8 cellular contexts compared by ENCODE assay signal in the genomic region with DNA sequence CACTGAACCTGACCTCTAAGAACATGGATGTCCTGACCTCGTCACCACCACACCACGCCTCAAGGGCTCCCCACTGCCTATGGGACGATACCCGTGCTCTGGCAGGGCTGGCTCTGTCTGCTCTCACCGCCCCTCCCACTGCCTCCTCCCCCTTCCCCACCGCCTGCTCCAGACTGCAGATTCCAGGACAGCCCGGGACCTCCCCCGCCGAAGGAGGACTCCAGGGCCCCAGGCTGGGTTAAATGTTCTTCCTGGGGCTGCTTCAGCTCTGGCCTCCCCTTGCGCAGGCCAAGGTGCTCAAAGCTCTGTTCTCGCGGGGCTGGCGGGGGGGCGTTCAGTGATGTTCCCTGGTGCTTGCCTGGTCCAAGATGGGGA. TPM values are rescaled to one million over a fixed set of nuclear protein-coding genes. Genes with fewer than 3 reads are reported as not detected.
DNase-seq lines count a peak whose midpoint lies in the region; FAIRE-seq and TF ChIP-seq lines count a peak whose summit lies in the region.

No MANE protein-coding gene starts in this region.

- no peak overlapping the region for H3K27ac ChIP-seq in OCI-LY1 (ENCODE audit: low read depth, low read length, poor library complexity, severe bottlenecking)
- no peak overlapping the region for H3K27ac ChIP-seq in coronary artery
- H3K27ac ChIP-seq in tibial nerve = peak overlapping the region in 1 of 4 donors; percentile 80
- no peak overlapping the region for H3K27ac ChIP-seq in small intestine (ENCODE audit: low read depth in 1 of 2, low read length in 1 of 2)

- peak; percentile 70 for DNase-seq in activated CD8-positive, alpha-beta memory T cell treated with anti-CD3 and anti-CD28 coated beads, Interleukin-2, amount 50 U/mL, for 48 hours
- no peak for DNase-seq in activated CD8-positive, alpha-beta memory T cell treated with anti-CD3 and anti-CD28 coated beads, Interleukin-2, amount 50 U/mL, for 4 hours
- no peak for DNase-seq in coronary artery (ENCODE audit: low spot score)
- no peak for DNase-seq in tibial nerve (ENCODE audit: low spot score in 2 of 2)
- no peak for DNase-seq in small intestine
- no peak for DNase-seq in T-helper 9 cell

- FAIRE-seq in small intestine (lab: Jason Lieb, UNC) = no peak

- H3K79me2 ChIP-seq in OCI-LY1 (ENCODE audit: insufficient read depth, low read length) = no peaks in the 10 kb centered on the region

- H3F3A ChIP-seq in OCI-LY1 (ENCODE audit: insufficient read depth, low read length) = no peaks in the 10 kb centered on the region

- H2AFZ ChIP-seq in OCI-LY1 (ENCODE audit: low read length) = no peak overlapping the region

- H3K9ac ChIP-seq in OCI-LY1 (ENCODE audit: low read length) (peak overlapping the region; percentile 32; the same call in 1 of the 2 replicates), mucosa of stomach (ENCODE audit: low read length) (peak overlapping the region; percentile 62)

- H3K4me3 ChIP-seq in OCI-LY1 (ENCODE audit: low read depth, low read length, poor library complexity, severe bottlenecking) (peak overlapping the region; percentile 45), coronary artery (peak overlapping the region; percentile 67), mucosa of stomach (ENCODE audit: low read length) (no peak overlapping the region), tibial nerve (peak overlapping the region in 2 of 4 donors; percentile 40 to 43), small intestine (ENCODE audit: low read depth in 1 of 2, low read length in 2 of 2) (no peak overlapping the region)

- 1% methylated on average over 13 to 14 of the region's 14 CpGs for WGBS in tibial nerve, 2 donors
- WGBS in small intestine, 3 donors = 3 to 4% (median 4%) methylated on average over 13 to 14 of the region's 14 CpGs

- peak overlapping the region; percentile 64 for H3K4me2 ChIP-seq in OCI-LY1 (ENCODE audit: low read length)

- no peak for TF ChIP-seq POLR2A in tibial nerve (IDR thresholded peaks at IDR 0.05)

- H3K36me3 ChIP-seq in OCI-LY1 (ENCODE audit: insufficient read depth, low read length) = no peaks in the 10 kb centered on the region
- no peaks in the 10 kb centered on the region for H3K36me3 ChIP-seq in mucosa of stomach (ENCODE audit: control insufficient read depth, insufficient read depth, low read length)
- H3K36me3 ChIP-seq in tibial nerve = no peaks in the 10 kb centered on the region
- H3K36me3 ChIP-seq in small intestine (ENCODE audit: control insufficient read depth in 2 of 2, insufficient read depth in 2 of 2, low read length in 2 of 2) = no peaks in the 10 kb centered on the region

- peaks cover 9% of the 10 kb centered on the region; the same call in 1 of the 2 replicates for H3K27me3 ChIP-seq in OCI-LY1 (ENCODE audit: insufficient read depth, low read length)
- H3K27me3 ChIP-seq in mucosa of stomach (ENCODE audit: control insufficient read depth, insufficient read depth, low read length) = peaks cover 22% of the 10 kb centered on the region
- peaks cover 0 to 35% of the 10 kb centered on the region in 2 donors for H3K27me3 ChIP-seq in tibial nerve
- peaks cover 0 to 17% of the 10 kb centered on the region in 2 donors for H3K27me3 ChIP-seq in small intestine (ENCODE audit: control insufficient read depth in 2 of 2, insufficient read depth in 2 of 2, low read length in 2 of 2)

- TF ChIP-seq CTCF in OCI-LY1 (IDR thresholded peaks at IDR 0.05; ENCODE audit: low read length) (no peak), coronary artery (IDR thresholded peaks at IDR 0.05) (no peak), tibial nerve (IDR thresholded peaks at IDR 0.05) (no peak)

- H3K4me1 ChIP-seq in OCI-LY1 (ENCODE audit: insufficient read depth, low read length, severe bottlenecking) (peaks cover 16% of the 10 kb centered on the region), mucosa of stomach (ENCODE audit: control insufficient read depth, insufficient read depth, low read length) (peaks cover 54% of the 10 kb centered on the region), tibial nerve (peaks cover 0 to 56% (median 25%) of the 10 kb centered on the region in 4 donors), small intestine (ENCODE audit: control insufficient read depth in 2 of 2, insufficient read depth in 1 of 2, low read depth in 1 of 2, low read length in 1 of 2) (peaks cover 0 to 2% of the 10 kb centered on the region in 2 donors)

- H4K20me1 ChIP-seq in OCI-LY1 (ENCODE audit: insufficient read depth, low read length) = no peaks in the 10 kb centered on the region

- no peaks in the 10 kb centered on the region for H3K9me3 ChIP-seq in OCI-LY1 (ENCODE audit: low read length)
- no peaks in the 10 kb centered on the region for H3K9me3 ChIP-seq in mucosa of stomach (ENCODE audit: control insufficient read depth, low read length)
- no peaks in the 10 kb centered on the region for H3K9me3 ChIP-seq in tibial nerve
- no peaks in the 10 kb centered on the region for H3K9me3 ChIP-seq in small intestine (ENCODE audit: control insufficient read depth, low read depth)

- no peak for TF ChIP-seq EP300 in tibial nerve (IDR thresholded peaks at IDR 0.05)

- H3K9me2 ChIP-seq in OCI-LY1 (ENCODE audit: low read depth, low read length) = no peaks in the 10 kb centered on the region

RNA-seq across cellular contexts. Expression of a gene that starts 3.1 kb away (rescaled TPM):
- 1 to 10 TPM in 2 of 4 donors, not detected in 2; 3.0 to 3.1 TPM for total RNA-seq in tibial nerve
- polyA plus RNA-seq in small intestine = under 1 TPM in 2 of 3 donors, not detected in 1; 0.48 to 0.81 TPM

RNA-seq across cellular contexts. Expression of a gene that starts 4.0 kb away (rescaled TPM):
- total RNA-seq in tibial nerve = 10 to 100 TPM; 54.7 to 83.1 (median 64.9) TPM
- 10 to 100 TPM; 15.7 to 76.1 (median 54.3) TPM for polyA plus RNA-seq in small intestine

RNA-seq across cellular contexts. Expression of a gene that starts 13.1 kb away (rescaled TPM):
- 10 to 100 TPM; 37.0 to 83.1 (median 49.2) TPM for total RNA-seq in tibial nerve
- polyA plus RNA-seq in small intestine = 10 to 100 TPM; 27.6 to 51.9 (median 31.8) TPM

RNA-seq across cellular contexts. Expression of a gene that starts 24.9 kb away (rescaled TPM):
- 10 to 100 TPM; 22.8 to 56.7 (median 28.1) TPM for total RNA-seq in tibial nerve
- 10 to 100 TPM; 13.0 to 27.6 (median 22.2) TPM for polyA plus RNA-seq in small intestine

RNA-seq across cellular contexts. Expression of a gene that starts 25.1 kb away (rescaled TPM):
- total RNA-seq in tibial nerve = 100 to 1,000 TPM in 2 of 4 donors, 10 to 100 TPM in 2; 75.4 to 507 (median 111) TPM
- polyA plus RNA-seq in small intestine = 10 to 100 TPM; 35.1 to 73.1 (median 47.0) TPM

Comparison
In these comparisons a context has a peak if more than half of its experiments do, and no peak if none do; other contexts are left out.
1. H3K4me3 ChIP-seq: peak in OCI-LY1 (single experiment) and coronary artery (single experiment); none in mucosa of stomach (single experiment) and small intestine (0 of 2).